Comparison of ENCODE assay signal across 23 cellular contexts in the genomic region with DNA sequence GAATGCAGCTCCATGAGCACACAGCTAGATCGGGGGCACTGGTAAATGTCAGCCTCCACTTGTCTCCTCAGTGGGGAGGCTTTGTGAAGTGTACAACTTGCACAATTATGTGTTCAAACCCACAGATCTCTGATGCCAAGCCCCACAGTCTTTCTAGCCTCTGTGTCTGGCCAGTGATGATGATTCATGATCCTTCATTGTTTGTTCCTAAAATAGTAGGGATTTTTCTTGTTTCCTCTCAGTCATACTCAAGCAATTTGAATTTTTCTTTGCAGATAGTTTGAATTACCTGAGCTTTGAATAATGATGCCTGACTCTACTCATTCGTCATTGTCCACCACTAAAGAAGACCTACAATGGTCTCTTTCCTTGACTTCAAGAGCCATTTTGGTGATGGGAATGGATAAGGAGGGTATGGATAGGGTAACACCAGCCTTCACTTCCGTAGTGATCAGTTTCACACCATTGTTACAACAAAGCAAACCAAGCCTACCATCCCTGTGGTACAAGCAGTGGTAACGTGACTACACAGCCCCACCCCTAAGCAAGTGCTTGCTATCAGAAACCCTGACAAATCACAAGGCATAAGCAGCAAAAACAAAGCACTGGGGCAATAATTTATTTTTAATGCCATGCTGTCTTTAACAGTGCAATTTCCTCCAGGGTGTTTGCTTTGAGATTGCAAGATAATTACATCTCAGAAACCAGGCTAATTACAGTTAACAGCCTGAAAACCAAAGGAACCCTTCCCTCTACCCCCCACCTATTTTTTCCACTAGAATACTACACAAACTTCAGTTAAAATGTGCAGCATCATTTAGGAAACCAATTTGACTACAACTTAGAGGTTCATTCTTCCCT.
DNase-seq lines count a peak whose midpoint lies in the region; TF ChIP-seq lines count a peak whose summit lies in the region.
"Had no signal": no experiment of that assay in that cellular context is flagged by ENCODE, and none has a peak within 500 bp of the region (broad histone marks: within the 10 kb centered on the region; RNA-seq: fewer than 3 reads in every experiment).

No MANE protein-coding gene starts in this region.

- no peaks in the 10 kb centered on the region for H3K36me3 ChIP-seq in mammary epithelial cell (ENCODE audit: insufficient read depth, low read length)
- H3K36me3 ChIP-seq: pancreas, sigmoid colon had no signal

- H3K79me2 ChIP-seq in mammary epithelial cell (ENCODE audit: insufficient read depth, low read length): no peaks in the 10 kb centered on the region

- no peak for TF ChIP-seq CTCF in mammary epithelial cell (conservative IDR thresholded peaks at IDR 0.05 in 1 of 2, IDR thresholded peaks at IDR 0.05 in 1 of 2; ENCODE audit: extremely low read depth in 1 of 2, insufficient read depth in 1 of 2, low read depth in 1 of 2, low read length in 2 of 2)

- H3K4me3 ChIP-seq in mammary epithelial cell (replicated peaks in 1 of 3; ENCODE audit: insufficient read depth in 1 of 3, low read depth in 2 of 3, low read length in 3 of 3): no peak overlapping the region
- H3K4me3 ChIP-seq: pancreas, sigmoid colon had no signal

- H3K4me1 ChIP-seq in mammary epithelial cell (ENCODE audit: insufficient read depth, low read length): no peaks in the 10 kb centered on the region
- H3K4me1 ChIP-seq: pancreas, sigmoid colon had no signal

- H3K9me3 ChIP-seq in mammary epithelial cell (replicated peaks; ENCODE audit: insufficient read depth, low read length): no peaks in the 10 kb centered on the region
- H3K9me3 ChIP-seq: pancreas, sigmoid colon had no signal

- BruUV-seq in mammary epithelial cell (replicated peaks; lab: Mats Ljungman, UMichigan): no TSS peak

- WGBS in mammary epithelial cell (ENCODE audit: low coverage, missing lambda C conversion rate): 43% methylated on average over 4 of the region's 4 CpGs

- CTCF ChIA-PET in mammary epithelial cell (lab: Charles Lee; ENCODE audit: low non-redundant PET): no interaction called here

- no peaks in the 10 kb centered on the region for H4K20me1 ChIP-seq in mammary epithelial cell (ENCODE audit: insufficient read depth, low read length)

- DNase-seq in AG08396 (ENCODE audit: low spot score) (peak; percentile 28), HT1080 (ENCODE audit: low read depth) (peak; percentile 74), NCI-H69 (lab: John Stamatoyannopoulos, UW) (peak; percentile 81), mammary epithelial cell (peak; percentile 8), SHP77 treated with DMSO at 0.1 percent for 48 hours (lab: John Stamatoyannopoulos, UW) (no peak), cortex of kidney (lab: John Stamatoyannopoulos, UW) (no peak), COLO829 (ENCODE audit: low spot score) (no peak)
- no peak for DNase-seq in activated effector memory CD4-positive, alpha-beta T cell treated with Interleukin-2 at 50 U/mL for 16 hours
- DNase-seq: activated B cell treated with CpG ODN at 0.5 μM for 24 hours; activated CD8-positive, alpha-beta T cell treated with anti-CD3 and anti-CD28 coated beads for 36 hours; activated naive CD8-positive, alpha-beta T cell treated with anti-CD3 and anti-CD28 coated beads, Interleukin-2, amount 50 U/mL, for 24 hours; CD8-positive, alpha-beta T cell; cerebellar nuclear complex; effector memory CD8-positive, alpha-beta T cell; H9; islet precursor cell; KBM-7; naive thymus-derived CD8-positive, alpha-beta T cell; NCI-H1092; pancreas; sigmoid colon; stimulated activated naive CD8-positive, alpha-beta T cell treated with anti-CD3 and anti-CD28 coated beads, Interleukin-15, amount 100 ng/mL, for 72 hours; T-helper 2 cell had no signal

- no peak overlapping the region for H3K9ac ChIP-seq in mammary epithelial cell (ENCODE audit: insufficient read depth, low read length)

- intact Hi-C loops in mammary epithelial cell (cut with micrococcal nuclease): no loop called here

- in situ Hi-C loops in mammary epithelial cell (cut with MboI; ENCODE audit: low sequenced_read_pairs in 2 of 2): no loop called here

- dilution Hi-C loops in mammary epithelial cell (cut with HindIII; ENCODE audit: low sequenced_read_pairs): no loop called here

- H2AFZ ChIP-seq in mammary epithelial cell (ENCODE audit: low read depth, low read length): no peak overlapping the region

- H3K4me2 ChIP-seq in mammary epithelial cell (ENCODE audit: insufficient read depth, low read depth, low read length): no peak overlapping the region

- H3K27me3 ChIP-seq in mammary epithelial cell (ENCODE audit: insufficient read depth, low read length): no peaks in the 10 kb centered on the region
- H3K27me3 ChIP-seq: pancreas, sigmoid colon had no signal

- no peak overlapping the region for H3K27ac ChIP-seq in mammary epithelial cell (ENCODE audit: insufficient read depth, low read depth, low read length)
- H3K27ac ChIP-seq: pancreas, sigmoid colon had no signal

Comparison
In these comparisons a context has a peak if more than half of its experiments do, and no peak if none do; other contexts are left out.
1. DNase-seq: peak in AG08396 (single experiment), HT1080 (single experiment), NCI-H69 (single experiment) and mammary epithelial cell (single experiment); none in activated effector memory CD4-positive, alpha-beta T cell treated with Interleukin-2 at 50 U/mL for 16 hours (single experiment), SHP77 treated with DMSO at 0.1 percent for 48 hours (single experiment), cortex of kidney (single experiment) and COLO829 (single experiment).